ENCODE assay signal across 8 cellular contexts in the genomic region with DNA sequence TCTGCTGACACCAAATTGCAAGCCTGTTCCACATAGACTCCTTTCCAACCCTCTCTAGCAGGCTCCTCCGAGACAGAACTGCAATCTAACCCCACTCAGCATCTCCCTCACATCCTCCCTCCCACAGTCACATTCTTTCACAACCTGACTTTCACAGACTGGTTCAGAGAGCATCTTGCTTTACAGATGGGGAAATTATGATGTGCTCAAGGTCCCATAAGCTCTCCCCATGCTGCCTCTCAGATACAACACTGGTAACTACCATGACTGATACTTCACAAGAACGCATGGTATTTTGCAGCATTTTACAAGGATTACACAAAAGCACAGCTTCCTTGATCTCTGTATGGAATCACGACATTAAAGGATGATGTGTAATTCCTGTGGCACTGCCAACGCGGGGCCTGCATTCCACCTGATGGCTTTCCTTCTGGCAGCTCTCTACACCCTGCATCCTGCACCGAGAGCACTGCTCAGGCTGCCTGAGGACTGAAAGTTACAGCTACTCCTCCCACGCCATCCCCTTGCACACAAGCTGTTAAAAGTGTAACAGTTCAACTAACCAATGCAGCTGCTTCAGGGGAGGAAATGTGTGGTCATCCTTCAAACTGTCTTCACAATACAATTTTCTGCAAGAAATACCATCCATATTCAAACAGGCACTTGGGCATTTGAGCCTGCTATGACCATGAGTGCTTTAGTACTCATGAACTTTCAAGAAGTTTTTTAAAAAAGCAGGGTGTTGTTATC. TPM values are rescaled to one million over a fixed set of nuclear protein-coding genes. Genes with fewer than 3 reads are reported as not detected.
DNase-seq lines count a peak whose midpoint lies in the region; ATAC-seq lines count a peak whose summit lies in the region.

No MANE protein-coding gene starts in this region.

- peaks cover 17% of the 10 kb centered on the region for H3K36me3 Mint-ChIP-seq in T-cell
- peaks cover 66% of the 10 kb centered on the region for H3K36me3 Mint-ChIP-seq in effector memory CD8-positive, alpha-beta T cell (ENCODE audit: insufficient read depth)

- DNase-seq in activated CD4-positive, alpha-beta T cell treated with anti-CD3 and anti-CD28 coated beads for 24 hours (ENCODE audit: low read depth in 2 of 2), result peak; percentile 49
- DNase-seq in activated CD4-positive, alpha-beta T cell treated with anti-CD3 and anti-CD28 coated beads, Interleukin-2, amount 50 U/mL, for 1 hour, result no peak
- DNase-seq in T-cell, result peak in 17 of 34 experiments; percentile 33 to 60 (median 47)
- peak in 2 of 3 experiments; percentile 45 to 55 for DNase-seq in effector memory CD8-positive, alpha-beta T cell
- peak; percentile 55 to 71 (median 55) for DNase-seq in stimulated activated CD4-positive, alpha-beta T cell treated with anti-CD3 and anti-CD28 coated beads, Interleukin-12 subunit alpha, Interleukin-12 subunit beta, amount 100 ng/mL, for 48 hours (ENCODE audit: low read depth in 2 of 3, low spot score in 1 of 3)
- no peak for DNase-seq in NCI-H1694 treated with DMSO at 0.1 percent for 48 hours (lab: John Stamatoyannopoulos, UW)
- DNase-seq in NCI-H2196 (lab: John Stamatoyannopoulos, UW; ENCODE audit: unreplicated experiment), result no peak

- peak overlapping the region; percentile 95 to 96 for H3K27ac Mint-ChIP-seq in T-cell
- peak overlapping the region; percentile 95 to 96 for H3K27ac Mint-ChIP-seq in effector memory CD8-positive, alpha-beta T cell

- H3K4me3 Mint-ChIP-seq in T-cell, result peak overlapping the region; percentile 54 to 78 (median 55)
- H3K4me3 Mint-ChIP-seq in effector memory CD8-positive, alpha-beta T cell, result peak overlapping the region; percentile 74 to 76

- no peaks in the 10 kb centered on the region for H3K9me3 Mint-ChIP-seq in T-cell
- no peaks in the 10 kb centered on the region for H3K9me3 Mint-ChIP-seq in effector memory CD8-positive, alpha-beta T cell

- CTCF ChIA-PET in T-cell (lab: Charles Lee), result interaction anchor here (0.6 to 3.3 kb wide), 13 partner anchors 9 to 373 kb away, joined by 3 to 33 read pairs (median 5); no protein-coding TSS in a partner anchor

- no peaks in the 10 kb centered on the region for H3K27me3 Mint-ChIP-seq in T-cell
- H3K27me3 Mint-ChIP-seq in effector memory CD8-positive, alpha-beta T cell, result no peaks in the 10 kb centered on the region

- peaks cover 97 to 99% (median 98%) of the 10 kb centered on the region in 3 donors for H3K4me1 Mint-ChIP-seq in T-cell
- peaks cover 75 to 89% of the 10 kb centered on the region in 2 donors for H3K4me1 Mint-ChIP-seq in effector memory CD8-positive, alpha-beta T cell (ENCODE audit: low read depth in 2 of 2)

- ATAC-seq in HG03045 (IDR thresholded peaks at IDR 0.05; ENCODE audit: unreplicated experiment) (peak; percentile 75), T-cell (replicated peaks in 1 of 4) (peak; percentile 62 to 73 (median 68))
- peak; percentile 36 for ATAC-seq in effector memory CD8-positive, alpha-beta T cell (replicated peaks)

- POLR2A ChIA-PET in T-cell (lab: Charles Lee), result interaction anchor here (0.5 to 2.2 kb wide), 7 partner anchors 8 to 58 kb away, joined by 3 to 12 read pairs (median 5); no protein-coding TSS in a partner anchor

RNA-seq across cellular contexts. Expression of gene TBC1D2B, which starts 27.6 kb away (rescaled TPM):
- 100 to 1,000 TPM in 3 of 5 donors, 10 to 100 TPM in 2; 86.1 to 106 (median 101) TPM for total RNA-seq in T-cell

RNA-seq across cellular contexts. Expression of gene SH2D7, which starts 42.5 kb away (rescaled TPM):
- total RNA-seq in T-cell, result not detected

Comparison
In these comparisons a context has a peak if more than half of its experiments do, and no peak if none do; other contexts are left out.
1. DNase-seq: peak in activated CD4-positive, alpha-beta T cell treated with anti-CD3 and anti-CD28 coated beads for 24 hours (2 of 2), effector memory CD8-positive, alpha-beta T cell (2 of 3) and stimulated activated CD4-positive, alpha-beta T cell treated with anti-CD3 and anti-CD28 coated beads, Interleukin-12 subunit alpha, Interleukin-12 subunit beta, amount 100 ng/mL, for 48 hours (3 of 3); none in activated CD4-positive, alpha-beta T cell treated with anti-CD3 and anti-CD28 coated beads, Interleukin-2, amount 50 U/mL, for 1 hour (single experiment), NCI-H1694 treated with DMSO at 0.1 percent for 48 hours (single experiment) and NCI-H2196 (single experiment).
2. Peak in every context shown above with its lines, with median percentiles within 50 percentile points of each other: ATAC-seq.